Comparison of ENCODE assay signal across 8 cellular contexts in the genomic region with DNA sequence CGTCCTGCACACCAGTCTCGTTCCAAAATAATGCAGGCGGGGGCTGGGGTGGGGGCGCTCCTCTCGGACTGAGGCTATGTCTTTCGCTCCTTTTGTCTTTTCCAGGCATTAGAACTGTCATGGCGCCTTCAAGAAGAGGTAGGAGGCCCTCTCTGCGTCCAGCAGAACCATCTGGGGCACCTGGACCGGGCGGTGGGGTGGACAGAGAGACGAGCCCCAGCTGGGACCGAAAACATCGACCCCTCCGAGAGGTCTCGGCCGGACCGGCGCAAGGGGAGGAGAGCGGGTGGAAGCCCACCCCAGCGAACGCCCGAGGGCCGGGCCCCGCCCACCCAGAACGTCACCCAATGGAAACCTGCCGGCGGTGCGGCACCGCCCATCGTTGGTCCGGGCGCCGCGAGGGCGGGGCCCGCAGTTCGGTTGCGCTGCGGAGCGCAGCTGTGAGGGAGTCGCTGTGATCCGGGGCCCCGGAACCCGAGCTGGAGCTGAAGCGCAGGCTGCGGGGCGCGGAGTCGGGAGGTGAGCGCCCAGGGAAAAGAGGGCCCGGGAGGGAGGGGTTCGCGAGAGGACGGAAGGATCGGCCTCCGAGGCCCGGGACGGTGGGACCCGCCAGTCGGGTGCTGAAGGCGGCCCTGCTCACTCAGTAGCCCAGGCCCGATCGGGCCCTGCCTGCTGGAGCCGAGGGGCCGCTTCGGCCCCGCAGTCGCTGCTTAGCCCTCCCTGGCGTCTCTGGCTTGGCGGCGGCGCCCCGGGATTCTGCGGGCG. TPM values are rescaled to one million over a fixed set of nuclear protein-coding genes. Genes with fewer than 3 reads are reported as not detected.
DNase-seq lines count a peak whose midpoint lies in the region; ATAC-seq and TF ChIP-seq lines count a peak whose summit lies in the region.

Gene NRBP1 (plus strand): TSS at position 419 of the 765 bp plus-strand sequence. CDS start 4,643 bp downstream, outside the sequence.

- no peaks in the 10 kb centered on the region for H3K27me3 Mint-ChIP-seq in activated naive CD8-positive, alpha-beta T cell

- H3K9me3 Mint-ChIP-seq in activated naive CD8-positive, alpha-beta T cell (ENCODE audit: low read depth), result no peaks in the 10 kb centered on the region

- TF ChIP-seq POLR2A in GM10847 (IDR thresholded peaks at IDR 0.05; ENCODE audit: extremely low read depth, insufficient read length) (peak; percentile 89), testis (IDR thresholded peaks at IDR 0.05) (peak; percentile 78)

- intact Hi-C loops in testis (cut with DNase I; ENCODE audit: low total_unique reads), result no loop called here

- H3K36me3 ChIP-seq in osteoblast (ENCODE audit: insufficient read depth, low read length) (peaks cover 9% of the 10 kb centered on the region), testis (ENCODE audit: low read depth, missing control alignments) (no peaks in the 10 kb centered on the region)

- H3K4me3 Mint-ChIP-seq in activated naive CD8-positive, alpha-beta T cell, result peak within 1 kb of the TSS; percentile 98

- H2AFZ ChIP-seq in osteoblast (ENCODE audit: low read length), result peak within 1 kb of the TSS; percentile 99

- H3K9me3 ChIP-seq in osteoblast (ENCODE audit: low read depth, low read length), result no peaks in the 10 kb centered on the region
- no peaks in the 10 kb centered on the region for H3K9me3 ChIP-seq in testis

- no peaks in the 10 kb centered on the region for H3K27me3 ChIP-seq in osteoblast (ENCODE audit: insufficient read depth, low read length)
- no peaks in the 10 kb centered on the region for H3K27me3 ChIP-seq in testis

- peak; percentile 85 for ATAC-seq in HG02610 (IDR thresholded peaks at IDR 0.05; ENCODE audit: unreplicated experiment)

- WGBS in testis, 2 donors, result 0% methylated on average over 11 to 48 of the region's 75 CpGs

- no peaks in the 10 kb centered on the region for H3K36me3 Mint-ChIP-seq in activated naive CD8-positive, alpha-beta T cell

- peaks cover 40% of the 10 kb centered on the region for H3K4me1 Mint-ChIP-seq in activated naive CD8-positive, alpha-beta T cell (ENCODE audit: low read depth)

- H3K4me2 ChIP-seq in osteoblast (ENCODE audit: insufficient read depth, low read length), result peak within 1 kb of the TSS; percentile 97

- H3K79me2 ChIP-seq in osteoblast (ENCODE audit: insufficient read depth, low read length), result peaks cover 44% of the 10 kb centered on the region

- peaks cover 40% of the 10 kb centered on the region for H4K20me1 ChIP-seq in osteoblast (ENCODE audit: insufficient read depth, low read length)

- DNase-seq in NCI-H1092 treated with DMSO at 0.1 percent for 48 hours (lab: John Stamatoyannopoulos, UW) (peak; percentile 84), SKM-1 treated with dmso at 0.1 percent for 144 hours (lab: John Stamatoyannopoulos, UW; ENCODE audit: unreplicated experiment) (peak; percentile 78), glomerular visceral epithelial cell (ENCODE audit: extremely low spot score) (peak; percentile 86), osteoblast (ENCODE audit: insufficient read length, low spot score, missing footprints) (peak; percentile 98), testis (peak; percentile 95)

- H3K27ac Mint-ChIP-seq in activated naive CD8-positive, alpha-beta T cell, result peak within 1 kb of the TSS; percentile 97

- TF ChIP-seq CTCF in osteoblast (IDR thresholded peaks at IDR 0.05; ENCODE audit: extremely low read depth, low read depth, low read length) (no peak), testis (IDR thresholded peaks at IDR 0.05) (no peak)

- H3K4me1 ChIP-seq in osteoblast (ENCODE audit: insufficient read depth, low read length), result peaks cover 22% of the 10 kb centered on the region
- H3K4me1 ChIP-seq in testis, result peaks cover 13% of the 10 kb centered on the region

- H3K27ac ChIP-seq in osteoblast (ENCODE audit: low read depth, low read length) (peak within 1 kb of the TSS; percentile 88), testis (peak within 1 kb of the TSS; percentile 94 to 98)

- H3K4me3 ChIP-seq in osteoblast (ENCODE audit: insufficient read depth, low read length) (peak within 1 kb of the TSS; percentile 95), testis (peak within 1 kb of the TSS; percentile 95 to 100)

RNA-seq across cellular contexts. Expression of gene NRBP1, which starts in this region (rescaled TPM):
- total RNA-seq in osteoblast (147 and 151 TPM in 2 replicates), testis (100 to 1,000 TPM; 112 to 139 TPM)
- 191 TPM for polyA plus RNA-seq in testis (ENCODE audit: insufficient read depth, low read depth, low replicate concordance)

Comparison
In these comparisons a context has a peak if more than half of its experiments do, and no peak if none do; other contexts are left out.
1. Peak in every context shown above with its lines: DNase-seq, ATAC-seq, H3K4me3 ChIP-seq and H3K27ac ChIP-seq.